2 cellular contexts compared by ENCODE assay signal in the genomic region with DNA sequence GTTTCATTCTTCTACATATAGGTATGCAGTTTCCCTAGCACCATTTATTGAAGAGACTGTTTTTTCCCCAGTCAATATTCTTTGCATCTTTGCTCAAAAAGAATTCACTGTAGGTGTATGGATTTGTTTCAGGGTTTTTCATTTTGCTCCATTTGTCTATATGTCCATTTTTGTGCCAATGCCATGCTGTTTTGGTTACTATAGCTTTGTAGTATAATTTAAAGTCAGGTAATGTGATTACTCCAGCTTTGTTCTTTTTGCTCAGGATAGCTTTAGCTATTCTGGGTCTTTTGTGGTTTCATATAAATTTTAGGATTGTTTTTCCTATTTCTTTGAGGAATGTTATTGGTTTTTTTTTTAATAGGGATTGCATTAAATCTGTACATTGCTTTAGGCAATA.
A peak's percentile ranks its signal among the peaks of the same experiment; 100 is the strongest.
TF ChIP-seq lines count a peak whose summit lies in the region.

No MANE protein-coding gene starts in this region.

TF ChIP-seq in HEK293, 187 proteins besides CTCF, POLR2A, EP300 and RAD21 (continued from another document):
- TF ChIP-seq KLF8 (tag by site-specific recombination; IDR thresholded peaks at IDR 0.05) = peak; percentile 45; the same call in 1 of the 2 replicates

TF ChIP-seq in K562, 482 proteins besides CTCF, POLR2A, EP300 and RAD21 (continued from another document):
- TF ChIP-seq ZBTB7A (IDR thresholded peaks at IDR 0.05; ENCODE audit: borderline replicate concordance, control insufficient read depth, low read depth, low read length) (no peak), HDAC8 (tag; IDR thresholded peaks at IDR 0.05) (no peak), TAF7 (tag; IDR thresholded peaks at IDR 0.05) (no peak), TRIM28 (IDR thresholded peaks at IDR 0.05) (peak; percentile 98), BCOR (IDR thresholded peaks at IDR 0.05) (peak; percentile 96), BMI1 (IDR thresholded peaks at IDR 0.05; ENCODE audit: low read length) (no peak), FUS (optimal IDR thresholded peaks at IDR 0.05; ENCODE audit: low read depth, low read length) (no peak), ZNF263 (CRISPR knock-in tag; IDR thresholded peaks at IDR 0.05; ENCODE audit: borderline replicate concordance) (no peak), KDM1A (IDR thresholded peaks at IDR 0.05) (peak; percentile 66 to 79), C11orf30 (IDR thresholded peaks at IDR 0.05; ENCODE audit: low read depth) (no peak), CBX3 (IDR thresholded peaks at IDR 0.05; ENCODE audit: borderline replicate concordance in 1 of 2, low read length in 2 of 2) (peak in 1 of 2 experiments; percentile 84; a peak in 1 of 3 replicates), MYBL2 (IDR thresholded peaks at IDR 0.05; ENCODE audit: low read depth) (no peak), MYBL2 (CRISPR knock-in tag; IDR thresholded peaks at IDR 0.05; ENCODE audit: borderline replicate concordance) (no peak), ADNP (tag; IDR thresholded peaks at IDR 0.05) (peak; percentile 68; the same call in 1 of the 2 replicates), ZNF561 (CRISPR knock-in tag; conservative IDR thresholded peaks at IDR 0.05) (no peak), KDM5B (IDR thresholded peaks at IDR 0.05; ENCODE audit: insufficient replicate concordance, low read depth, low read length) (no peak), TRIM24 (IDR thresholded peaks at IDR 0.05) (peak in 1 of 2 experiments; percentile 60; a peak in 1 of 4 replicates), SMAD4 (CRISPR knock-in tag; conservative IDR thresholded peaks at IDR 0.05) (no peak), SMARCA5 (IDR thresholded peaks at IDR 0.05) (peak; percentile 86), RBM25 (IDR thresholded peaks at IDR 0.05; ENCODE audit: low read depth, low read length, severe bottlenecking) (peak; percentile 90), ESRRB (CRISPR knock-in tag; IDR thresholded peaks at IDR 0.05; ENCODE audit: borderline replicate concordance) (no peak), PHF21A (IDR thresholded peaks at IDR 0.05; ENCODE audit: borderline replicate concordance, low read depth) (no peak), ZC3H4 (CRISPR knock-in tag; IDR thresholded peaks at IDR 0.05; ENCODE audit: borderline replicate concordance) (no peak)
- TF ChIP-seq, protein P1, sequence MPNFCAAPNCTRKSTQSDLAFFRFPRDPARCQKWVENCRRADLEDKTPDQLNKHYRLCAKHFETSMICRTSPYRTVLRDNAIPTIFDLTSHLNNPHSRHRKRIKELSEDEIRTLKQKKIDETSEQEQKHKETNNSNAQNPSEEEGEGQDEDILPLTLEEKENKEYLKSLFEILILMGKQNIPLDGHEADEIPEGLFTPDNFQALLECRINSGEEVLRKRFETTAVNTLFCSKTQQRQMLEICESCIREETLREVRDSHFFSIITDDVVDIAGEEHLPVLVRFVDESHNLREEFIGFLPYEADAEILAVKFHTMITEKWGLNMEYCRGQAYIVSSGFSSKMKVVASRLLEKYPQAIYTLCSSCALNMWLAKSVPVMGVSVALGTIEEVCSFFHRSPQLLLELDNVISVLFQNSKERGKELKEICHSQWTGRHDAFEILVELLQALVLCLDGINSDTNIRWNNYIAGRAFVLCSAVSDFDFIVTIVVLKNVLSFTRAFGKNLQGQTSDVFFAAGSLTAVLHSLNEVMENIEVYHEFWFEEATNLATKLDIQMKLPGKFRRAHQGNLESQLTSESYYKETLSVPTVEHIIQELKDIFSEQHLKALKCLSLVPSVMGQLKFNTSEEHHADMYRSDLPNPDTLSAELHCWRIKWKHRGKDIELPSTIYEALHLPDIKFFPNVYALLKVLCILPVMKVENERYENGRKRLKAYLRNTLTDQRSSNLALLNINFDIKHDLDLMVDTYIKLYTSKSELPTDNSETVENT (CRISPR knock-in tag; IDR thresholded peaks at IDR 0.05) = no peak
- TF ChIP-seq, protein P2, sequence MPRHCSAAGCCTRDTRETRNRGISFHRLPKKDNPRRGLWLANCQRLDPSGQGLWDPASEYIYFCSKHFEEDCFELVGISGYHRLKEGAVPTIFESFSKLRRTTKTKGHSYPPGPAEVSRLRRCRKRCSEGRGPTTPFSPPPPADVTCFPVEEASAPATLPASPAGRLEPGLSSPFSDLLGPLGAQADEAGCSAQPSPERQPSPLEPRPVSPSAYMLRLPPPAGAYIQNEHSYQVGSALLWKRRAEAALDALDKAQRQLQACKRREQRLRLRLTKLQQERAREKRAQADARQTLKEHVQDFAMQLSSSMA (CRISPR knock-in tag; IDR thresholded peaks at IDR 0.05) = no peak
- TF ChIP-seq, protein P3, sequence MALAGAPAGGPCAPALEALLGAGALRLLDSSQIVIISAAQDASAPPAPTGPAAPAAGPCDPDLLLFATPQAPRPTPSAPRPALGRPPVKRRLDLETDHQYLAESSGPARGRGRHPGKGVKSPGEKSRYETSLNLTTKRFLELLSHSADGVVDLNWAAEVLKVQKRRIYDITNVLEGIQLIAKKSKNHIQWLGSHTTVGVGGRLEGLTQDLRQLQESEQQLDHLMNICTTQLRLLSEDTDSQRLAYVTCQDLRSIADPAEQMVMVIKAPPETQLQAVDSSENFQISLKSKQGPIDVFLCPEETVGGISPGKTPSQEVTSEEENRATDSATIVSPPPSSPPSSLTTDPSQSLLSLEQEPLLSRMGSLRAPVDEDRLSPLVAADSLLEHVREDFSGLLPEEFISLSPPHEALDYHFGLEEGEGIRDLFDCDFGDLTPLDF (CRISPR knock-in tag; IDR thresholded peaks at IDR 0.05) = no peak
- TF ChIP-seq, protein P4, sequence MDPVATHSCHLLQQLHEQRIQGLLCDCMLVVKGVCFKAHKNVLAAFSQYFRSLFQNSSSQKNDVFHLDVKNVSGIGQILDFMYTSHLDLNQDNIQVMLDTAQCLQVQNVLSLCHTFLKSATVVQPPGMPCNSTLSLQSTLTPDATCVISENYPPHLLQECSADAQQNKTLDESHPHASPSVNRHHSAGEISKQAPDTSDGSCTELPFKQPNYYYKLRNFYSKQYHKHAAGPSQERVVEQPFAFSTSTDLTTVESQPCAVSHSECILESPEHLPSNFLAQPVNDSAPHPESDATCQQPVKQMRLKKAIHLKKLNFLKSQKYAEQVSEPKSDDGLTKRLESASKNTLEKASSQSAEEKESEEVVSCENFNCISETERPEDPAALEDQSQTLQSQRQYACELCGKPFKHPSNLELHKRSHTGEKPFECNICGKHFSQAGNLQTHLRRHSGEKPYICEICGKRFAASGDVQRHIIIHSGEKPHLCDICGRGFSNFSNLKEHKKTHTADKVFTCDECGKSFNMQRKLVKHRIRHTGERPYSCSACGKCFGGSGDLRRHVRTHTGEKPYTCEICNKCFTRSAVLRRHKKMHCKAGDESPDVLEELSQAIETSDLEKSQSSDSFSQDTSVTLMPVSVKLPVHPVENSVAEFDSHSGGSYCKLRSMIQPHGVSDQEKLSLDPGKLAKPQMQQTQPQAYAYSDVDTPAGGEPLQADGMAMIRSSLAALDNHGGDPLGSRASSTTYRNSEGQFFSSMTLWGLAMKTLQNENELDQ (CRISPR knock-in tag; IDR thresholded peaks at IDR 0.05; ENCODE audit: borderline replicate concordance) = no peak
- TF ChIP-seq, protein P5, sequence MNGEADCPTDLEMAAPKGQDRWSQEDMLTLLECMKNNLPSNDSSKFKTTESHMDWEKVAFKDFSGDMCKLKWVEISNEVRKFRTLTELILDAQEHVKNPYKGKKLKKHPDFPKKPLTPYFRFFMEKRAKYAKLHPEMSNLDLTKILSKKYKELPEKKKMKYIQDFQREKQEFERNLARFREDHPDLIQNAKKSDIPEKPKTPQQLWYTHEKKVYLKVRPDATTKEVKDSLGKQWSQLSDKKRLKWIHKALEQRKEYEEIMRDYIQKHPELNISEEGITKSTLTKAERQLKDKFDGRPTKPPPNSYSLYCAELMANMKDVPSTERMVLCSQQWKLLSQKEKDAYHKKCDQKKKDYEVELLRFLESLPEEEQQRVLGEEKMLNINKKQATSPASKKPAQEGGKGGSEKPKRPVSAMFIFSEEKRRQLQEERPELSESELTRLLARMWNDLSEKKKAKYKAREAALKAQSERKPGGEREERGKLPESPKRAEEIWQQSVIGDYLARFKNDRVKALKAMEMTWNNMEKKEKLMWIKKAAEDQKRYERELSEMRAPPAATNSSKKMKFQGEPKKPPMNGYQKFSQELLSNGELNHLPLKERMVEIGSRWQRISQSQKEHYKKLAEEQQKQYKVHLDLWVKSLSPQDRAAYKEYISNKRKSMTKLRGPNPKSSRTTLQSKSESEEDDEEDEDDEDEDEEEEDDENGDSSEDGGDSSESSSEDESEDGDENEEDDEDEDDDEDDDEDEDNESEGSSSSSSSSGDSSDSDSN (IDR thresholded peaks at IDR 0.05; ENCODE audit: borderline replicate concordance in 1 of 2, low read depth in 2 of 2, low read length in 2 of 2) = no peak
